In genomic region chr14:105383083-105383730, GRCh38 we compare ENCODE assay signal across 23 cellular contexts. TPM values are rescaled to one million over a fixed set of nuclear protein-coding genes. Genes with fewer than 3 reads are reported as not detected.
A peak's percentile ranks its signal among the peaks of the same experiment; 100 is the strongest.
DNase-seq lines count a peak whose midpoint lies in the region; ATAC-seq and TF ChIP-seq lines count a peak whose summit lies in the region.
"Had no signal": no experiment of that assay in that cellular context is flagged by ENCODE, and none has a peak within 500 bp of the region (broad histone marks: within the 10 kb centered on the region; RNA-seq: fewer than 3 reads in every experiment).

No MANE protein-coding gene starts in this region.

- 98% methylated on average over 32 of the region's 32 CpGs for whole genome bisulfite sequencing in right cardiac atrium
- no CpG with 5 or more reads among the region's 32 CpGs for WGBS in neuronal stem cell (ENCODE audit: extremely low coverage in 2 of 2, insufficient read length in 2 of 2, insufficient replicate concordance in 1 of 2), 2 donors

- TF ChIP-seq CTCF in GM06990 (IDR thresholded peaks at IDR 0.05; ENCODE audit: insufficient read depth, low read length, poor library complexity, severe bottlenecking) = no peak
- no peak for TF ChIP-seq CTCF in RWPE1 (conservative IDR thresholded peaks at IDR 0.05; ENCODE audit: low read depth)
- no peak for TF ChIP-seq CTCF in natural killer cell (IDR thresholded peaks at IDR 0.05)
- no peak for TF ChIP-seq CTCF in activated CD8-positive, alpha-beta T cell treated with anti-CD3 and anti-CD28 coated beads for 36 hours (IDR thresholded peaks at IDR 0.05)

- no peaks in the 10 kb centered on the region for H3K4me1 ChIP-seq in right cardiac atrium (ENCODE audit: control insufficient read depth, insufficient read depth, low read length)
- H3K4me1 ChIP-seq in neuronal stem cell (ENCODE audit: control insufficient read depth in 2 of 2, insufficient read depth in 1 of 2, low read depth in 1 of 2, low read length in 2 of 2) = no peaks in the 10 kb centered on the region

- H3K27me3 ChIP-seq in GM06990 (replicated peaks; ENCODE audit: control insufficient read depth, insufficient read depth, low read length) (no peaks in the 10 kb centered on the region), right cardiac atrium (ENCODE audit: control insufficient read depth, insufficient read depth) (no peaks in the 10 kb centered on the region), neuronal stem cell (ENCODE audit: control insufficient read depth in 3 of 3, insufficient read depth in 3 of 3, low read depth in 1 of 3, low read length in 3 of 3) (no peaks in the 10 kb centered on the region)

- no peaks in the 10 kb centered on the region for H3K27me3 Mint-ChIP-seq in natural killer cell (ENCODE audit: low read depth in 2 of 2)
- no peaks in the 10 kb centered on the region for H3K27me3 Mint-ChIP-seq in activated CD8-positive, alpha-beta T cell treated with anti-CD3 and anti-CD28 coated beads for 36 hours

- H3K4me1 Mint-ChIP-seq in natural killer cell = no peaks in the 10 kb centered on the region
- no peaks in the 10 kb centered on the region for H3K4me1 Mint-ChIP-seq in activated CD8-positive, alpha-beta T cell treated with anti-CD3 and anti-CD28 coated beads for 36 hours (ENCODE audit: low read depth)

- peak overlapping the region; percentile 56 for H3K14ac ChIP-seq in neuronal stem cell (ENCODE audit: low read length)

- H4K8ac ChIP-seq in neuronal stem cell (ENCODE audit: low read depth, low read length) = no peak overlapping the region

- H3K4me3 ChIP-seq in GM06990 (replicated peaks; ENCODE audit: low read depth, low read length) (no peak overlapping the region), right cardiac atrium (ENCODE audit: low read length) (no peak overlapping the region), neuronal stem cell (ENCODE audit: low read length in 2 of 2) (no peak overlapping the region)
- H3K4me3 ChIP-seq: PC-9, SK-N-MC had no signal

- H2BK12ac ChIP-seq in neuronal stem cell (ENCODE audit: low read length) = no peak overlapping the region

- H3K9me3 ChIP-seq in right cardiac atrium (ENCODE audit: control insufficient read depth, low read length) (no peaks in the 10 kb centered on the region), neuronal stem cell (replicated peaks in 1 of 2; ENCODE audit: control insufficient read depth in 2 of 2, insufficient read depth in 1 of 2, low read depth in 1 of 2, low read length in 2 of 2) (no peaks in the 10 kb centered on the region)

- peak overlapping the region; percentile 60 for H3K9ac ChIP-seq in neuronal stem cell (ENCODE audit: low read depth, low read length, poor library complexity)

- intact Hi-C loops in right cardiac atrium (cut with DNase I) (no loop called here), natural killer cell (cut with micrococcal nuclease) (no loop called here)
- intact Hi-C loops in activated CD8-positive, alpha-beta T cell treated with anti-CD3 and anti-CD28 coated beads for 36 hours (cut with micrococcal nuclease) = no loop called here

- H3K36me3 Mint-ChIP-seq in natural killer cell = no peaks in the 10 kb centered on the region
- no peaks in the 10 kb centered on the region for H3K36me3 Mint-ChIP-seq in activated CD8-positive, alpha-beta T cell treated with anti-CD3 and anti-CD28 coated beads for 36 hours (ENCODE audit: low read depth)

- H2AFZ ChIP-seq in neuronal stem cell (ENCODE audit: low read length) = no peak overlapping the region
- H2AFZ ChIP-seq: PC-9 had no signal

- POLR2A ChIA-PET in RWPE1 (lab: Yijun Ruan, JAX; ENCODE audit: low non-redundant PET) = no interaction called here
- POLR2A ChIA-PET in activated CD8-positive, alpha-beta T cell treated with anti-CD3 and anti-CD28 coated beads for 36 hours (lab: Charles Lee) = no interaction called here

- DNase-seq in GM06990 (ENCODE audit: extremely low read depth, insufficient read length) = peak; percentile 5
- DNase-seq in RWPE1 (ENCODE audit: low spot score) = no peak
- DNase-seq in right cardiac atrium = peak; percentile 15 to 51 (median 48)
- DNase-seq in neuronal stem cell (ENCODE audit: low spot score) = no peak
- DNase-seq in natural killer cell = no peak
- no peak for DNase-seq in activated CD8-positive, alpha-beta T cell treated with anti-CD3 and anti-CD28 coated beads for 36 hours
- DNase-seq: CD8-positive, alpha-beta T cell; DMS79 treated with DMSO at 0.1 percent for 48 hours; GF-D8; KBM-7; MV-4-11; NCI-H1105; NCI-H2029 treated with DMSO at 0.1 percent for 48 hours; NCI-H446 treated with DMSO at 0.1 percent for 48 hours; NCI-H526; NCI-H82; PC-9; SIG-M5 had no signal

- peak overlapping the region; percentile 85 for H3K23ac ChIP-seq in neuronal stem cell (ENCODE audit: low read depth, low read length, poor library complexity)

- H3K79me1 ChIP-seq in neuronal stem cell (ENCODE audit: low read depth, low read length) = peaks cover 5% of the 10 kb centered on the region

- H2AK5ac ChIP-seq in neuronal stem cell (ENCODE audit: low read depth, low read length) = no peak overlapping the region

- CTCF ChIA-PET in RWPE1 (lab: Yijun Ruan, JAX) = no interaction called here
- CTCF ChIA-PET in activated CD8-positive, alpha-beta T cell treated with anti-CD3 and anti-CD28 coated beads for 36 hours (lab: Charles Lee) = interaction anchor here (0.8 kb wide), 1 partner anchor 31 kb away, joined by 3 read pairs; no protein-coding TSS in a partner anchor

- ATAC-seq in right cardiac atrium (no peak), natural killer cell (no peak), HG02610 (IDR thresholded peaks at IDR 0.05; ENCODE audit: unreplicated experiment) (no peak)
- ATAC-seq in activated CD8-positive, alpha-beta T cell treated with anti-CD3 and anti-CD28 coated beads for 36 hours = no peak
- ATAC-seq: CD8-positive, alpha-beta T cell had no signal

- H2BK5ac ChIP-seq in neuronal stem cell (ENCODE audit: low read length) = peak overlapping the region; percentile 82

- no peak overlapping the region for H3K4me2 ChIP-seq in neuronal stem cell (ENCODE audit: insufficient read depth, low read length, poor library complexity, severe bottlenecking)
- H3K4me2 ChIP-seq: PC-9 had no signal

- H2BK15ac ChIP-seq in neuronal stem cell (ENCODE audit: low read length) = peak overlapping the region; percentile 49

- H4K91ac ChIP-seq in neuronal stem cell (ENCODE audit: low read depth, low read length, poor library complexity) = peak overlapping the region; percentile 85

- no peaks in the 10 kb centered on the region for H3K36me3 ChIP-seq in GM06990 (ENCODE audit: control insufficient read depth, insufficient read depth, low read length)
- H3K36me3 ChIP-seq in neuronal stem cell (replicated peaks in 1 of 2; ENCODE audit: control insufficient read depth in 2 of 2, insufficient read depth in 2 of 2, low read length in 2 of 2) = peaks cover 11 to 74% of the 10 kb centered on the region in 2 donors

- no peak overlapping the region for H3K4me3 Mint-ChIP-seq in natural killer cell
- H3K4me3 Mint-ChIP-seq in activated CD8-positive, alpha-beta T cell treated with anti-CD3 and anti-CD28 coated beads for 36 hours = no peak overlapping the region
- H3K4me3 Mint-ChIP-seq: CD8-positive, alpha-beta T cell had no signal

- H3K18ac ChIP-seq in neuronal stem cell (ENCODE audit: low read length) = no peak overlapping the region

- H3K4ac ChIP-seq in neuronal stem cell (ENCODE audit: low read length) = peak overlapping the region; percentile 66

- H3K27ac Mint-ChIP-seq in natural killer cell = no peak overlapping the region
- no peak overlapping the region for H3K27ac Mint-ChIP-seq in activated CD8-positive, alpha-beta T cell treated with anti-CD3 and anti-CD28 coated beads for 36 hours
- H3K27ac Mint-ChIP-seq: CD8-positive, alpha-beta T cell had no signal

- H3K9me3 Mint-ChIP-seq in natural killer cell = no peaks in the 10 kb centered on the region
- H3K9me3 Mint-ChIP-seq in activated CD8-positive, alpha-beta T cell treated with anti-CD3 and anti-CD28 coated beads for 36 hours = no peaks in the 10 kb centered on the region
- H3K9me3 Mint-ChIP-seq: CD8-positive, alpha-beta T cell had no signal

- H3K27ac ChIP-seq in RWPE1 (peak overlapping the region; percentile 11; the same call in 1 of the 2 replicates), right cardiac atrium (ENCODE audit: low read length) (no peak overlapping the region), neuronal stem cell (replicated peaks; ENCODE audit: low read length) (no peak overlapping the region)
- H3K27ac ChIP-seq: C4-2B, PC-9, SK-N-MC had no signal

- H2BK120ac ChIP-seq in neuronal stem cell (ENCODE audit: low read depth, low read length) = no peak overlapping the region

RNA-seq across cellular contexts. Expression of gene TEX22, which starts 15.1 kb away (rescaled TPM):
- 1 to 10 TPM in 2 of 4 donors, under 1 TPM in 2; 0.46 to 1.9 (median 1.00) TPM for total RNA-seq in right cardiac atrium
- polyA plus RNA-seq in right cardiac atrium = 0.05 TPM
- polyA plus RNA-seq in neuronal stem cell (2013, experiment 1 of 2) = 0.21 TPM
- 0.21 TPM for polyA plus RNA-seq in neuronal stem cell (2013, experiment 2 of 2)
- total RNA-seq in natural killer cell = 1 to 10 TPM in 2 of 3 donors, under 1 TPM in 1; 0.23 to 1.9 (median 1.8) TPM
- total RNA-seq in activated CD8-positive, alpha-beta T cell treated with anti-CD3 and anti-CD28 coated beads for 36 hours = 1 to 10 TPM; 1.2 to 2.2 TPM
- total RNA-seq: HT1080, RPMI7951 had no signal

RNA-seq across cellular contexts. Expression of gene MTA1, which starts 36.4 kb away (rescaled TPM):
- total RNA-seq in right cardiac atrium (100 to 1,000 TPM; 121 to 179 (median 157) TPM), natural killer cell (100 to 1,000 TPM; 104 to 125 (median 112) TPM)
- polyA plus RNA-seq in right cardiac atrium = 131 TPM
- 199 TPM for polyA plus RNA-seq in neuronal stem cell (2013, experiment 1 of 2)
- 194 TPM for polyA plus RNA-seq in neuronal stem cell (2013, experiment 2 of 2)
- 100 to 1,000 TPM; 133 to 140 TPM for total RNA-seq in activated CD8-positive, alpha-beta T cell treated with anti-CD3 and anti-CD28 coated beads for 36 hours

Comparison
In these comparisons a context has a peak if more than half of its experiments do, and no peak if none do; other contexts are left out.
1. DNase-seq: peak in GM06990 (single experiment) and right cardiac atrium (3 of 3); none in RWPE1 (single experiment), neuronal stem cell (single experiment), natural killer cell (single experiment) and activated CD8-positive, alpha-beta T cell treated with anti-CD3 and anti-CD28 coated beads for 36 hours (single experiment).